Comparison of ENCODE assay signal across 15 cellular contexts in the genomic region with DNA sequence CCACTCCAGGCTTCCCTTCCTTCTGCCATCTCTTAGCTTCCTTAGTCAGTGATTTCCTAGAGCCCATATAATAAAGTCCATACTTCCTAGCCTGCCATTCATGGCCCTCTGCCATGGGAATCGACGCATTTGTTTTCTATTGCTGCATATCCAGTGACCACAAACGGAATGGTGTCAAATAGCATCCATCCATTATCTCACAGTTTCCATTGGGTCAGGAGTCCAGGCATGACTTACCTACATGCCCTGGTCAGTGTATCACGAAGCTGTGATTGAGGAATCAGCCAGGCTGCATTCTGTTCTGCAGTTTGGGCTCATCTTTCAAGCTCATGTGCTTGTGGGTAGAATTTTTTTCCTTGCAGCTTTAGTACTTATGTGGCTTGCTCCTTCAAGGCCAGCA.
"Had no signal": no experiment of that assay in that cellular context is flagged by ENCODE, and none has a peak within 500 bp of the region (broad histone marks: within the 10 kb centered on the region; RNA-seq: fewer than 3 reads in every experiment).

No MANE protein-coding gene starts in this region.

- H3K9me3 Mint-ChIP-seq: activated naive CD8-positive, alpha-beta T cell treated with anti-CD3 and anti-CD28 coated beads for 36 hours; activated T-helper 1 cell treated with anti-CD3 and anti-CD28 coated beads, Interleukin-12 subunit alpha, Interleukin-12 subunit beta, Interleukin-2, Interleukin-4 antibody, amounts not matched to agents 30 ng/mL and 10 ng/mL and 1 ng/mL, durations not matched to agents 14 hours and 24 hours and 36 hours; central memory CD8-positive, alpha-beta T cell; effector memory CD8-positive, alpha-beta T cell; T-cell had no signal

- DNase-seq: activated naive CD8-positive, alpha-beta T cell treated with anti-CD3 and anti-CD28 coated beads for 36 hours; brain microvascular endothelial cell; effector memory CD8-positive, alpha-beta T cell; foreskin fibroblast; kidney glomerular epithelial cell; SK-N-SH; stimulated activated CD4-positive, alpha-beta T cell treated with anti-CD3 and anti-CD28 coated beads, Interleukin-4, amount 100 ng/mL, for 4 hours; stimulated activated CD8-positive, alpha-beta memory T cell treated with anti-CD3 and anti-CD28 coated beads, Interleukin-4, amount 100 ng/mL, for 48 hours; stimulated activated naive CD8-positive, alpha-beta T cell treated with anti-CD3 and anti-CD28 coated beads, Interleukin-15, Interleukin-2, amounts not matched to agents 100 U/mL and 50 U/mL, for 24 hours; T-cell; T-helper 9 cell had no signal

- H3K27me3 Mint-ChIP-seq: activated naive CD8-positive, alpha-beta T cell treated with anti-CD3 and anti-CD28 coated beads for 36 hours; central memory CD8-positive, alpha-beta T cell; effector memory CD8-positive, alpha-beta T cell; T-cell had no signal

- H3K9me3 ChIP-seq: SK-N-SH had no signal

- H3K4me3 ChIP-seq: lung had no signal

- H3K27ac ChIP-seq: brain microvascular endothelial cell had no signal

- H3K9ac ChIP-seq: SK-N-SH had no signal

- H3K4me3 Mint-ChIP-seq: activated naive CD8-positive, alpha-beta T cell treated with anti-CD3 and anti-CD28 coated beads for 36 hours; activated T-helper 1 cell treated with anti-CD3 and anti-CD28 coated beads, Interleukin-12 subunit alpha, Interleukin-12 subunit beta, Interleukin-2, Interleukin-4 antibody, amounts not matched to agents 30 ng/mL and 10 ng/mL and 1 ng/mL, durations not matched to agents 14 hours and 24 hours and 36 hours; central memory CD8-positive, alpha-beta T cell; effector memory CD8-positive, alpha-beta T cell; neural crest cell; T-cell had no signal

- H3K4me2 ChIP-seq: SK-N-SH had no signal

- H3K27me3 ChIP-seq: brain microvascular endothelial cell had no signal

- H3K27ac Mint-ChIP-seq: activated naive CD8-positive, alpha-beta T cell treated with anti-CD3 and anti-CD28 coated beads for 36 hours; activated T-helper 1 cell treated with anti-CD3 and anti-CD28 coated beads, Interleukin-12 subunit alpha, Interleukin-12 subunit beta, Interleukin-2, Interleukin-4 antibody, amounts not matched to agents 30 ng/mL and 10 ng/mL and 1 ng/mL, durations not matched to agents 14 hours and 24 hours and 36 hours; effector memory CD8-positive, alpha-beta T cell; T-cell had no signal
